1 cellular context compared by ENCODE assay signal in genomic region chr10:13346280-13346819, GRCh38.
TF ChIP-seq lines count a peak whose summit lies in the region.

No MANE protein-coding gene starts in this region.

TF ChIP-seq in HepG2, 621 proteins besides CTCF, POLR2A, EP300 and RAD21 (continued from another document):
- TF ChIP-seq ARID5B (CRISPR knock-in tag; IDR thresholded peaks at IDR 0.05) (no peak), ZSCAN25 (CRISPR knock-in tag; IDR thresholded peaks at IDR 0.05) (peak; percentile 87), ZBTB38 (CRISPR knock-in tag; IDR thresholded peaks at IDR 0.05) (no peak)
